22 cellular contexts compared by ENCODE assay signal in the genomic region with DNA sequence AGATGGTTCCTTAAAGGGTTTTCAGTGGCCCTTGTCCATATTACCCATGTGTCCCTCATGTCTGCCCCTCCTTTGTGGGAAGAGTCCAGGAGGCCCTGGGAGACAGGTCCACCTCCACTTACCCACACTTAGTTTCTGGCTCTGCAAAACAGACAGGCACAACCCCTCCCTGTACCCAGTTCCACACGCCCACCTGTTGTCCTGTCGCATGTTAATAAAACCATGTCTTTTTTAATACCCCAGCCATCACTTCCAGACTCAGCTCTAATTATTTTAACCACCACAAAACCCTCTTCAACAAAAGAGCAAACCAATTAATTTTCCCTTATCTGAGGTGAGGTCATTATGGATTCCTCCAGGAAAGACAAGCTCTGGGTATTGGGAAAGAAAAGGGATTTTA.
"Had no signal": no experiment of that assay in that cellular context is flagged by ENCODE, and none has a peak within 500 bp of the region (broad histone marks: within the 10 kb centered on the region; RNA-seq: fewer than 3 reads in every experiment).

No MANE protein-coding gene starts in this region.

- H3K9ac ChIP-seq: SK-N-SH had no signal

- H3K9me3 ChIP-seq: SK-N-SH had no signal

- H3K27ac ChIP-seq: RWPE1 had no signal

- ATAC-seq: Panc1, PC-3, T-cell had no signal

- H3K4me2 ChIP-seq: SK-N-SH had no signal

- DNase-seq: KBM-7; MV-4-11; NCI-H1048; NCI-H146; NCI-H1694 treated with DMSO at 0.1 percent for 48 hours; NCI-H1930; NCI-H2081; NCI-H2107; NCI-H2171 treated with DMSO at 0.1 percent for 48 hours; NCI-H345; NCI-H446 treated with DMSO at 0.1 percent for 48 hours; NCI-H510A treated with DMSO at 0.1 percent for 48 hours; NCI-H526 treated with DMSO at 0.1 percent for 48 hours; NCI-H748 treated with DMSO at 0.1 percent for 48 hours; NK-92 treated with Interleukin-12 subunit alpha and Interleukin-12 subunit beta, amount 100 ng/mL, for 24 hours; PC-3; SHP77; SK-N-SH; SW 1271; T-cell had no signal
